Comparison of ENCODE assay signal across 2 cellular contexts in the genomic region with DNA sequence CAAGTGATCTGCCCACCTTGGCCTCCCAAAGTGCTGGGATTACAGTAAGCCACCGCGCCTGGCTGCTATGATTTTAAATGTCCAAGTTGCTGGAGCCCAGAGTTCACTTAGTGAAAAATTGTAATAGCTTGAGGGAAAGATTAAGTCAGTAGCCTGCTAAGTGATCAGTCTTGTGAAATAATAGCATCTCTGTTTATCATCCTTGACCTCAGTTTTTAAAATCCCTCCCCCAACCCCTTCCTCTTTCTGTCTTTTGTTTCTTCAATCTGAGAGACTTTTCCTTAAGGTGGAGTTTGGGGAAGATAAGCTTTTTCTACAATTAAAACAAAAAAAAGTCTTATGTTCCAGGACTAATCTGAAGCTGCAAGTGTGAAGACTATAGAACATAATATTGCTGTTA.
TF ChIP-seq lines count a peak whose summit lies in the region.

No MANE protein-coding gene starts in this region.

TF ChIP-seq in SK-N-SH treated with all-trans-retinoic acid at 6 μM for 48 hours, 23 proteins besides CTCF, POLR2A, EP300 and RAD21:
- TF ChIP-seq, protein P1, sequence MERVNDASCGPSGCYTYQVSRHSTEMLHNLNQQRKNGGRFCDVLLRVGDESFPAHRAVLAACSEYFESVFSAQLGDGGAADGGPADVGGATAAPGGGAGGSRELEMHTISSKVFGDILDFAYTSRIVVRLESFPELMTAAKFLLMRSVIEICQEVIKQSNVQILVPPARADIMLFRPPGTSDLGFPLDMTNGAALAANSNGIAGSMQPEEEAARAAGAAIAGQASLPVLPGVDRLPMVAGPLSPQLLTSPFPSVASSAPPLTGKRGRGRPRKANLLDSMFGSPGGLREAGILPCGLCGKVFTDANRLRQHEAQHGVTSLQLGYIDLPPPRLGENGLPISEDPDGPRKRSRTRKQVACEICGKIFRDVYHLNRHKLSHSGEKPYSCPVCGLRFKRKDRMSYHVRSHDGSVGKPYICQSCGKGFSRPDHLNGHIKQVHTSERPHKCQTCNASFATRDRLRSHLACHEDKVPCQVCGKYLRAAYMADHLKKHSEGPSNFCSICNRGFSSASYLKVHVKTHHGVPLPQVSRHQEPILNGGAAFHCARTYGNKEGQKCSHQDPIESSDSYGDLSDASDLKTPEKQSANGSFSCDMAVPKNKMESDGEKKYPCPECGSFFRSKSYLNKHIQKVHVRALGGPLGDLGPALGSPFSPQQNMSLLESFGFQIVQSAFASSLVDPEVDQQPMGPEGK (CRISPR knock-in tag; IDR thresholded peaks at IDR 0.05; ENCODE audit: borderline replicate concordance): no peak
- TF ChIP-seq TCF4 (CRISPR knock-in tag; IDR thresholded peaks at IDR 0.05; ENCODE audit: borderline replicate concordance): no peak
- TF ChIP-seq ARNTL (CRISPR knock-in tag; IDR thresholded peaks at IDR 0.05; ENCODE audit: borderline replicate concordance, low read depth): no peak
- TF ChIP-seq ZNF70 (CRISPR knock-in tag; IDR thresholded peaks at IDR 0.05): no peak
- TF ChIP-seq ZC3H10 (CRISPR knock-in tag; IDR thresholded peaks at IDR 0.05): no peak
- TF ChIP-seq, protein P2, sequence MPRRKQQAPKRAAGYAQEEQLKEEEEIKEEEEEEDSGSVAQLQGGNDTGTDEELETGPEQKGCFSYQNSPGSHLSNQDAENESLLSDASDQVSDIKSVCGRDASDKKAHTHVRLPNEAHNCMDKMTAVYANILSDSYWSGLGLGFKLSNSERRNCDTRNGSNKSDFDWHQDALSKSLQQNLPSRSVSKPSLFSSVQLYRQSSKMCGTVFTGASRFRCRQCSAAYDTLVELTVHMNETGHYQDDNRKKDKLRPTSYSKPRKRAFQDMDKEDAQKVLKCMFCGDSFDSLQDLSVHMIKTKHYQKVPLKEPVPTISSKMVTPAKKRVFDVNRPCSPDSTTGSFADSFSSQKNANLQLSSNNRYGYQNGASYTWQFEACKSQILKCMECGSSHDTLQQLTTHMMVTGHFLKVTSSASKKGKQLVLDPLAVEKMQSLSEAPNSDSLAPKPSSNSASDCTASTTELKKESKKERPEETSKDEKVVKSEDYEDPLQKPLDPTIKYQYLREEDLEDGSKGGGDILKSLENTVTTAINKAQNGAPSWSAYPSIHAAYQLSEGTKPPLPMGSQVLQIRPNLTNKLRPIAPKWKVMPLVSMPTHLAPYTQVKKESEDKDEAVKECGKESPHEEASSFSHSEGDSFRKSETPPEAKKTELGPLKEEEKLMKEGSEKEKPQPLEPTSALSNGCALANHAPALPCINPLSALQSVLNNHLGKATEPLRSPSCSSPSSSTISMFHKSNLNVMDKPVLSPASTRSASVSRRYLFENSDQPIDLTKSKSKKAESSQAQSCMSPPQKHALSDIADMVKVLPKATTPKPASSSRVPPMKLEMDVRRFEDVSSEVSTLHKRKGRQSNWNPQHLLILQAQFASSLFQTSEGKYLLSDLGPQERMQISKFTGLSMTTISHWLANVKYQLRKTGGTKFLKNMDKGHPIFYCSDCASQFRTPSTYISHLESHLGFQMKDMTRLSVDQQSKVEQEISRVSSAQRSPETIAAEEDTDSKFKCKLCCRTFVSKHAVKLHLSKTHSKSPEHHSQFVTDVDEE (CRISPR knock-in tag; IDR thresholded peaks at IDR 0.05): no peak
- peak; percentile 36; the same call in 1 of the 2 replicates for TF ChIP-seq ISL1 (CRISPR knock-in tag; IDR thresholded peaks at IDR 0.05)
TF ChIP-seq in SK-N-SH treated with all-trans-retinoic acid at 6 μM for 48 hours: peak in this region for 1.

TF ChIP-seq in SK-N-SH, 30 proteins besides CTCF, POLR2A, EP300 and RAD21:
- no peak for TF ChIP-seq SIN3A (IDR thresholded peaks at IDR 0.05; ENCODE audit: borderline replicate concordance, low read depth, low read length)
TF ChIP-seq in SK-N-SH: peak in this region for 0.
